In genomic region chr12:107618106-107618505, GRCh38 we compare ENCODE assay signal across 30 cellular contexts.
"Had no signal": no experiment of that assay in that cellular context is flagged by ENCODE, and none has a peak within 500 bp of the region (broad histone marks: within the 10 kb centered on the region; RNA-seq: fewer than 3 reads in every experiment).

No MANE protein-coding gene starts in this region.

- FAIRE-seq: small intestine had no signal

- DNase-seq: naive B cell; nephron progenitor cell; occipital lobe; ovary; posterior cingulate gyrus; psoas muscle; right cardiac atrium; right lobe of liver; sigmoid colon; small intestine; stimulated activated CD4-positive, alpha-beta T cell treated with anti-CD3 and anti-CD28 coated beads, Interleukin-15, amount 100 ng/mL, for 24 hours; stimulated activated CD4-positive, alpha-beta T cell treated with anti-CD3 and anti-CD28 coated beads, Interleukin-2, amount 100 ng/mL, for 24 hours; stimulated activated CD4-positive, alpha-beta T cell treated with anti-CD3 and anti-CD28 coated beads, Interleukin-2, amount 100 ng/mL, for 48 hours; stimulated activated CD4-positive, alpha-beta T cell treated with anti-CD3 and anti-CD28 coated beads, Interleukin-4, amount 100 ng/mL, for 24 hours; stimulated activated naive CD4-positive, alpha-beta T cell; stimulated activated naive CD8-positive, alpha-beta T cell treated with anti-CD3 and anti-CD28 coated beads, Interleukin-15, amount 100 ng/mL, for 72 hours; stimulated activated naive CD8-positive, alpha-beta T cell treated with anti-CD3 and anti-CD28 coated beads, Interleukin-15, Interleukin-2, amounts not matched to agents 100 U/mL and 50 U/mL, for 24 hours; substantia nigra; testis; tibial artery; transverse colon; upper lobe of right lung had no signal

- H3K4me3 ChIP-seq: ovary, psoas muscle, right lobe of liver, sigmoid colon, suprapubic skin, testis, tibial artery, transverse colon, upper lobe of right lung, vagina had no signal

- H3K27me3 Mint-ChIP-seq: naive B cell; naive thymus-derived CD8-positive, alpha-beta T cell; natural killer cell treated with Interleukin-12 subunit alpha and Interleukin-12 subunit beta and Interleukin-15 and Interleukin-18, amount 100 ng/mL, for 72 hours; stimulated activated memory B cell treated with anti-CD40 and anti-IgM and Interleukin-4, amounts not matched to agents 10 μg/mL and 1 μg/mL and 100 μg/mL, for 72 hours; stimulated activated naive CD8-positive, alpha-beta T cell treated with anti-CD3 and anti-CD28 coated beads, Interleukin-15, amount 100 ng/mL, for 72 hours; type B pancreatic cell had no signal

- H3K9ac ChIP-seq: parathyroid adenoma had no signal

- H3K4me1 Mint-ChIP-seq: naive B cell; naive thymus-derived CD8-positive, alpha-beta T cell; neural crest cell; stimulated activated memory B cell treated with anti-CD40 and anti-IgM and Interleukin-4, amounts not matched to agents 10 μg/mL and 1 μg/mL and 100 μg/mL, for 72 hours; stimulated activated naive CD8-positive, alpha-beta T cell treated with anti-CD3 and anti-CD28 coated beads, Interleukin-15, amount 100 ng/mL, for 72 hours had no signal

- H2AFZ ChIP-seq: parathyroid adenoma had no signal

- H3K4me1 ChIP-seq: parathyroid adenoma, psoas muscle, right lobe of liver, sigmoid colon, suprapubic skin, testis, tibial artery, transverse colon, upper lobe of right lung, vagina had no signal

- H3K4me3 Mint-ChIP-seq: naive thymus-derived CD8-positive, alpha-beta T cell; natural killer cell treated with Interleukin-12 subunit alpha and Interleukin-12 subunit beta and Interleukin-15 and Interleukin-18, amount 100 ng/mL, for 72 hours; nephron progenitor cell; neural crest cell; stimulated activated memory B cell treated with anti-CD40 and anti-IgM and Interleukin-4, amounts not matched to agents 10 μg/mL and 1 μg/mL and 100 μg/mL, for 72 hours; stimulated activated naive CD8-positive, alpha-beta T cell treated with anti-CD3 and anti-CD28 coated beads, Interleukin-15, amount 100 ng/mL, for 72 hours; type B pancreatic cell had no signal

- ATAC-seq: naive thymus-derived CD8-positive, alpha-beta T cell; natural killer cell treated with Interleukin-12 subunit alpha and Interleukin-12 subunit beta and Interleukin-15 and Interleukin-18, amount 100 ng/mL, for 72 hours; psoas muscle; right cardiac atrium; right lobe of liver; stimulated activated memory B cell treated with anti-CD40 and anti-IgM and Interleukin-4, amounts not matched to agents 10 μg/mL and 1 μg/mL and 100 μg/mL, for 72 hours; stimulated activated naive CD8-positive, alpha-beta T cell treated with anti-CD3 and anti-CD28 coated beads, Interleukin-15, amount 100 ng/mL, for 72 hours; stimulated activated naive CD8-positive, alpha-beta T cell treated with anti-CD3 and anti-CD28 coated beads, Interleukin-15, Interleukin-2, amounts not matched to agents 100 U/mL and 50 U/mL, for 24 hours; upper lobe of right lung had no signal

- H3K36me3 Mint-ChIP-seq: naive B cell; natural killer cell treated with Interleukin-12 subunit alpha and Interleukin-12 subunit beta and Interleukin-15 and Interleukin-18, amount 100 ng/mL, for 72 hours; stimulated activated memory B cell treated with anti-CD40 and anti-IgM and Interleukin-4, amounts not matched to agents 10 μg/mL and 1 μg/mL and 100 μg/mL, for 72 hours had no signal

- H3K36me3 ChIP-seq: ovary, right lobe of liver, sigmoid colon, transverse colon, upper lobe of right lung, vagina had no signal

- H3K9me3 ChIP-seq: ovary, psoas muscle, right lobe of liver, sigmoid colon, suprapubic skin, testis, tibial artery, transverse colon, upper lobe of right lung, vagina had no signal

- H3K9me3 Mint-ChIP-seq: naive B cell; naive thymus-derived CD8-positive, alpha-beta T cell; natural killer cell treated with Interleukin-12 subunit alpha and Interleukin-12 subunit beta and Interleukin-15 and Interleukin-18, amount 100 ng/mL, for 72 hours; nephron progenitor cell; neural crest cell; stimulated activated memory B cell treated with anti-CD40 and anti-IgM and Interleukin-4, amounts not matched to agents 10 μg/mL and 1 μg/mL and 100 μg/mL, for 72 hours; stimulated activated naive CD8-positive, alpha-beta T cell treated with anti-CD3 and anti-CD28 coated beads, Interleukin-15, amount 100 ng/mL, for 72 hours; type B pancreatic cell had no signal

- H3K79me2 ChIP-seq: parathyroid adenoma had no signal

- H3K27ac ChIP-seq: ovary, parathyroid adenoma, psoas muscle, right lobe of liver, sigmoid colon, suprapubic skin, testis, tibial artery, transverse colon, upper lobe of right lung, vagina had no signal

- H3K27me3 ChIP-seq: ovary, right lobe of liver, sigmoid colon, suprapubic skin, testis, transverse colon, upper lobe of right lung, vagina had no signal

- H3K27ac Mint-ChIP-seq: naive B cell; naive thymus-derived CD8-positive, alpha-beta T cell; natural killer cell treated with Interleukin-12 subunit alpha and Interleukin-12 subunit beta and Interleukin-15 and Interleukin-18, amount 100 ng/mL, for 72 hours; nephron progenitor cell; stimulated activated memory B cell treated with anti-CD40 and anti-IgM and Interleukin-4, amounts not matched to agents 10 μg/mL and 1 μg/mL and 100 μg/mL, for 72 hours; type B pancreatic cell had no signal
